Comparison of ENCODE assay signal across 1 cellular context in genomic region chr15:94924971-94925593, GRCh38.
TF ChIP-seq lines count a peak whose summit lies in the region.

No MANE protein-coding gene starts in this region.

TF ChIP-seq in endothelial cell of umbilical vein, 7 proteins besides CTCF, POLR2A, EP300 and RAD21 (continued from another document):
- TF ChIP-seq FOS (IDR thresholded peaks at IDR 0.05; ENCODE audit: borderline replicate concordance, insufficient read depth, low read length), result no peak
